ENCODE assay signal across 26 cellular contexts in the genomic region with DNA sequence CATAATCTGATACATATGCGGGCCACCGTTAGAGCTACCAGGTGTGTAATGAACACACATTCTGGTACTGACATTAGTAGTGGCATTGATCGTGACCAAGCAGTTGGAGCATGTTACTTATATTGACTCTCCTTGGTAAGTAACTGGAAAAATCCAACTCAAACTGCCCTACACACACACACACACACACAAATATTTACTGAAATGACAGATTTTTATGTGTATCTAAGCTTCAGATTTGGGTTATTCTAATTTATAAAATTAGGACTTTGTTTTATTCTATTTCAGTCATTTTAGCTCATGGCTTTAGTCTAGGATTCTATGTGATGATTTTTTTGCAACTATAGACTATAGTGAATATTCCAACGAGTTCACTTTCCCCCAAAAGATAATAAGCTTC.
"Had no signal": no experiment of that assay in that cellular context is flagged by ENCODE, and none has a peak within 500 bp of the region (broad histone marks: within the 10 kb centered on the region; RNA-seq: fewer than 3 reads in every experiment).

No MANE protein-coding gene starts in this region.

- H3K27me3 ChIP-seq: neutrophil, stomach, thyroid gland, tibial nerve, upper lobe of left lung, vagina had no signal

- H3K79me2 ChIP-seq: parathyroid adenoma had no signal

- H3K4me3 ChIP-seq: psoas muscle, skin epidermis, stomach, thoracic aorta, thyroid gland, tibial nerve, upper lobe of left lung, vagina had no signal

- H3K9me3 ChIP-seq: neutrophil, psoas muscle, stomach, thoracic aorta, thyroid gland, tibial nerve, upper lobe of left lung, vagina had no signal

- H3K4me1 ChIP-seq: parathyroid adenoma, psoas muscle, stomach, thyroid gland, tibial nerve, upper lobe of left lung, vagina had no signal

- H3K36me3 ChIP-seq: neutrophil, stomach, thoracic aorta, thyroid gland, tibial nerve, upper lobe of left lung, vagina had no signal

- H3K27ac ChIP-seq: neutrophil, parathyroid adenoma, psoas muscle, skin epidermis, stomach, thoracic aorta, thyroid gland, tibial nerve, upper lobe of left lung, vagina had no signal

- ATAC-seq: naive thymus-derived CD8-positive, alpha-beta T cell; natural killer cell treated with Interleukin-12 subunit alpha and Interleukin-12 subunit beta and Interleukin-15 and Interleukin-18, amount 100 ng/mL, for 72 hours; psoas muscle; right cardiac atrium; sciatic nerve; stimulated activated effector memory CD8-positive, alpha-beta T cell treated with anti-CD3 and anti-CD28 coated beads, Interleukin-12 subunit alpha, Interleukin-12 subunit beta, amount 100 ng/mL, for 72 hours; stimulated activated naive B cell treated with anti-CD40 and anti-IgM and Interleukin-4, amounts not matched to agents 10 μg/mL and 1 μg/mL and 100 μg/mL, for 72 hours had no signal

- DNase-seq: naive thymus-derived CD8-positive, alpha-beta T cell; nephron progenitor cell; nucleus accumbens; posterior cingulate gyrus; psoas muscle; right cardiac atrium; stimulated activated CD4-positive, alpha-beta T cell treated with anti-CD3 and anti-CD28 coated beads, Interleukin-15, amount 100 ng/mL, for 24 hours; stimulated activated CD4-positive, alpha-beta T cell treated with anti-CD3 and anti-CD28 coated beads, Interleukin-2, amount 100 ng/mL, for 24 hours; stimulated activated CD4-positive, alpha-beta T cell treated with anti-CD3 and anti-CD28 coated beads, Interleukin-2, amount 100 ng/mL, for 48 hours; stimulated activated CD4-positive, alpha-beta T cell treated with anti-CD3 and anti-CD28 coated beads, Interleukin-4, amount 100 ng/mL, for 24 hours; stimulated activated naive B cell treated with anti-CD40 and anti-IgM and Interleukin-4, amounts not matched to agents 10 μg/mL and 1 μg/mL and 100 μg/mL, for 72 hours; stimulated activated naive CD4-positive, alpha-beta T cell treated with Interleukin-2 at 50 U/mL for 16 hours; stomach; thyroid gland; trophoblast cell; upper lobe of left lung had no signal

- H3K9ac ChIP-seq: parathyroid adenoma had no signal

- H2AFZ ChIP-seq: parathyroid adenoma had no signal

- FAIRE-seq: urothelium cell line had no signal
